8 cellular contexts compared by ENCODE assay signal in genomic region chr6:30521082-30521481, GRCh38. TPM values are rescaled to one million over a fixed set of nuclear protein-coding genes. Genes with fewer than 3 reads are reported as not detected.
DNase-seq lines count a peak whose midpoint lies in the region; ATAC-seq and TF ChIP-seq lines count a peak whose summit lies in the region.
"Not testable (repeated sequence)": the region's sequence is repeated elsewhere in the genome, so short reads cannot be mapped to it uniquely, and the experiment has no call there.

No MANE protein-coding gene starts in this region.

- H3K27ac ChIP-seq in RWPE1 (peak overlapping the region; percentile 97), heart right ventricle (peak overlapping the region in 8 of 10 donors; percentile 10 to 67 (median 48)), mucosa of rectum (ENCODE audit: low read depth in 2 of 2, low read length in 2 of 2) (peak overlapping the region; percentile 74 to 79)

- POLR2A ChIA-PET in RWPE1 (lab: Yijun Ruan, JAX; ENCODE audit: low non-redundant PET) = interaction anchor here (1.1 kb wide), 1 partner anchor 16 kb away, joined by 4 read pairs; no protein-coding TSS in a partner anchor

- intact Hi-C loops in heart right ventricle (cut with DNase I) = not testable (repeated sequence)

- WGBS in heart right ventricle, 2 donors = 73 to 74% methylated on average over 7 of the region's 7 CpGs

- not testable (repeated sequence) for H3K4me3 ChIP-seq in adipocyte (ENCODE audit: low read length); epithelial cell of esophagus (ENCODE audit: low read length); heart right ventricle
- H3K4me3 ChIP-seq in mucosa of rectum (ENCODE audit: low read length in 2 of 2) = peak overlapping the region in 1 of 2 donors; percentile 13

- DNase-seq in A172 (ENCODE audit: low spot score) (peak; percentile 45), HFFc6 (peak; percentile 53), RWPE1 (ENCODE audit: low spot score) (peak; percentile 84), adipocyte (ENCODE audit: low read depth) (peak; percentile 42), epithelial cell of esophagus (ENCODE audit: low read depth) (peak; percentile 96)
- not testable (repeated sequence) for DNase-seq in heart right ventricle; stimulated activated naive B cell treated with anti-CD40 and anti-IgM and Interleukin-4, amounts not matched to agents 10 μg/mL and 1 μg/mL and 100 μg/mL, for 72 hours

- not testable (repeated sequence) for H3K4me1 ChIP-seq in adipocyte (ENCODE audit: control insufficient read depth, insufficient read depth, low read length); heart right ventricle; mucosa of rectum (ENCODE audit: control insufficient read depth in 2 of 2, insufficient read depth in 2 of 2, low read length in 2 of 2)

- TF ChIP-seq CTCF in HFFc6 (IDR thresholded peaks at IDR 0.05); RWPE1 (conservative IDR thresholded peaks at IDR 0.05; ENCODE audit: low read depth); epithelial cell of esophagus (IDR thresholded peaks at IDR 0.05; ENCODE audit: insufficient read depth, low read depth, low read length, missing control alignments); heart right ventricle (IDR thresholded peaks at IDR 0.05): not testable (repeated sequence)

- not testable (repeated sequence) for ATAC-seq in heart right ventricle; stimulated activated naive B cell treated with anti-CD40 and anti-IgM and Interleukin-4, amounts not matched to agents 10 μg/mL and 1 μg/mL and 100 μg/mL, for 72 hours (replicated peaks)

- H3K36me3 ChIP-seq in adipocyte (ENCODE audit: control insufficient read depth, insufficient read depth, low read length, severe bottlenecking); heart right ventricle; mucosa of rectum (ENCODE audit: control insufficient read depth in 2 of 2, insufficient read depth in 2 of 2, low read length in 2 of 2): not testable (repeated sequence)

- H3K27me3 ChIP-seq in adipocyte (replicated peaks; ENCODE audit: control insufficient read depth, insufficient read depth, low read length); heart right ventricle; mucosa of rectum (ENCODE audit: control insufficient read depth in 2 of 2, insufficient read depth in 2 of 2, low read length in 2 of 2): not testable (repeated sequence)

- not testable (repeated sequence) for H3K9me3 ChIP-seq in adipocyte (ENCODE audit: control insufficient read depth, low read length); mucosa of rectum (ENCODE audit: control insufficient read depth in 2 of 2, low read length in 2 of 2)
- H3K9me3 ChIP-seq in heart right ventricle = peaks cover 0 to 14% (median 0%) of the 10 kb centered on the region in 11 donors

- peaks cover 39% of the 10 kb centered on the region for H3K4me1 Mint-ChIP-seq in HFFc6 (ENCODE audit: low read depth)
- H3K4me1 Mint-ChIP-seq in stimulated activated naive B cell treated with anti-CD40 and anti-IgM and Interleukin-4, amounts not matched to agents 10 μg/mL and 1 μg/mL and 100 μg/mL, for 72 hours = peaks cover 54 to 85% of the 10 kb centered on the region in 2 donors

- H3K27me3 Mint-ChIP-seq in HFFc6 (ENCODE audit: insufficient read depth); stimulated activated naive B cell treated with anti-CD40 and anti-IgM and Interleukin-4, amounts not matched to agents 10 μg/mL and 1 μg/mL and 100 μg/mL, for 72 hours: not testable (repeated sequence)

- not testable (repeated sequence) for H3K9ac ChIP-seq in adipocyte (ENCODE audit: low read length)
- H3K9ac ChIP-seq in mucosa of rectum (ENCODE audit: low read depth in 1 of 2, low read length in 2 of 2) = peak overlapping the region in 1 of 2 donors; percentile 48

- CTCF ChIA-PET in RWPE1 (lab: Yijun Ruan, JAX) = interaction anchor here (1.1 kb wide), 1 partner anchor 21 kb away, joined by 3 read pairs; no protein-coding TSS in a partner anchor

- H3K36me3 Mint-ChIP-seq in HFFc6 (ENCODE audit: low read depth) = peaks cover 23% of the 10 kb centered on the region
- H3K36me3 Mint-ChIP-seq in stimulated activated naive B cell treated with anti-CD40 and anti-IgM and Interleukin-4, amounts not matched to agents 10 μg/mL and 1 μg/mL and 100 μg/mL, for 72 hours = peaks cover 10 to 18% of the 10 kb centered on the region in 2 donors

- H3K4me3 Mint-ChIP-seq in HFFc6 = 0 out of 2 replicates have a peak overlapping the region, but pooled peaks have one; percentile 17
- not testable (repeated sequence) for H3K4me3 Mint-ChIP-seq in stimulated activated naive B cell treated with anti-CD40 and anti-IgM and Interleukin-4, amounts not matched to agents 10 μg/mL and 1 μg/mL and 100 μg/mL, for 72 hours

- not testable (repeated sequence) for H3K9me3 Mint-ChIP-seq in HFFc6; stimulated activated naive B cell treated with anti-CD40 and anti-IgM and Interleukin-4, amounts not matched to agents 10 μg/mL and 1 μg/mL and 100 μg/mL, for 72 hours

- H3K27ac Mint-ChIP-seq in HFFc6 = peak overlapping the region; percentile 70
- H3K27ac Mint-ChIP-seq in stimulated activated naive B cell treated with anti-CD40 and anti-IgM and Interleukin-4, amounts not matched to agents 10 μg/mL and 1 μg/mL and 100 μg/mL, for 72 hours = peak overlapping the region; percentile 37

RNA-seq across cellular contexts. Expression of gene HLA-E, which starts 31.8 kb away (rescaled TPM):
- 86.1 and 89.5 TPM in 2 replicates for total RNA-seq in A172 (2014; rRNA removed; shearing (Covaris generic))
- 100 to 1,000 TPM; 122 to 131 (median 126) TPM for total RNA-seq in HFFc6 (2021; fragmentation: NEBNext Ultra II Directional; extraction: Animal tissue kit (Norgen Biotek cat#: 25700))
- total RNA-seq in heart right ventricle = 100 to 1,000 TPM; 121 to 482 (median 155) TPM
- 100 to 1,000 TPM; 232 to 263 TPM for polyA plus RNA-seq in heart right ventricle

RNA-seq across cellular contexts. Expression of gene GNL1, which starts 35.2 kb away (rescaled TPM):
- total RNA-seq in A172 (2014; rRNA removed; shearing (Covaris generic)) = 15.0 and 28.2 TPM in 2 replicates
- total RNA-seq in HFFc6 (2021; fragmentation: NEBNext Ultra II Directional; extraction: Animal tissue kit (Norgen Biotek cat#: 25700)) = 10 to 100 TPM; 56.9 to 65.6 (median 61.9) TPM
- total RNA-seq in heart right ventricle = 10 to 100 TPM; 17.3 to 34.1 (median 19.8) TPM
- 10 to 100 TPM; 20.3 to 29.9 TPM for polyA plus RNA-seq in heart right ventricle

RNA-seq across cellular contexts. Expression of gene PRR3, which starts 36.0 kb away (rescaled TPM):
- 5.5 and 7.6 TPM in 2 replicates for total RNA-seq in A172 (2014; rRNA removed; shearing (Covaris generic))
- 10 to 100 TPM in 5 of 6 experiments, 1 to 10 TPM in 1; 9.8 to 14.0 (median 12.3) TPM for total RNA-seq in HFFc6 (2021; fragmentation: NEBNext Ultra II Directional; extraction: Animal tissue kit (Norgen Biotek cat#: 25700))
- 1 to 10 TPM; 1.7 to 4.2 (median 2.6) TPM for total RNA-seq in heart right ventricle
- 1 to 10 TPM; 4.1 to 8.2 TPM for polyA plus RNA-seq in heart right ventricle

RNA-seq across cellular contexts. Expression of gene ABCF1, which starts 50.2 kb away (rescaled TPM):
- total RNA-seq in A172 (2014; rRNA removed; shearing (Covaris generic)) = 45.6 and 45.7 TPM in 2 replicates
- total RNA-seq in HFFc6 (2021; fragmentation: NEBNext Ultra II Directional; extraction: Animal tissue kit (Norgen Biotek cat#: 25700)) = 10 to 100 TPM; 51.3 to 69.3 (median 63.1) TPM
- total RNA-seq in heart right ventricle = 10 to 100 TPM; 37.1 to 49.1 (median 42.1) TPM
- 10 to 100 TPM; 32.6 to 36.6 TPM for polyA plus RNA-seq in heart right ventricle
